Comparison of ENCODE assay signal across 1 cellular context in genomic region chr1:26531651-26532131, GRCh38.
TF ChIP-seq lines count a peak whose summit lies in the region.

No MANE protein-coding gene starts in this region.

TF ChIP-seq in GM23338, 12 proteins besides CTCF, POLR2A, EP300 and RAD21 (continued from another document):
- TF ChIP-seq REST (IDR thresholded peaks at IDR 0.05; ENCODE audit: unreplicated experiment): no peak
